ENCODE assay signal across 18 cellular contexts in genomic region chr10:11262210-11263038, GRCh38.
DNase-seq lines count a peak whose midpoint lies in the region; ATAC-seq, FAIRE-seq and TF ChIP-seq lines count a peak whose summit lies in the region.
"Had no signal": no experiment of that assay in that cellular context is flagged by ENCODE, and none has a peak within 500 bp of the region (broad histone marks: within the 10 kb centered on the region; RNA-seq: fewer than 3 reads in every experiment).

No MANE protein-coding gene starts in this region.

- H4K20me1 ChIP-seq in DOHH2 (ENCODE audit: control insufficient read depth, insufficient read depth, low read depth, low read length), result no peaks in the 10 kb centered on the region
- H4K20me1 ChIP-seq in MM.1S (ENCODE audit: insufficient read depth, low read length), result no peaks in the 10 kb centered on the region

- H3K79me2 ChIP-seq in DOHH2 (ENCODE audit: control insufficient read depth, low read length) (no peaks in the 10 kb centered on the region), MM.1S (ENCODE audit: low read length) (peaks cover 100% of the 10 kb centered on the region)

- H3K27me3 ChIP-seq in DOHH2 (ENCODE audit: control insufficient read depth, low read length) (no peaks in the 10 kb centered on the region), MM.1S (replicated peaks; ENCODE audit: insufficient read depth, low read length) (no peaks in the 10 kb centered on the region)
- H3K27me3 ChIP-seq: BLaER1, stomach had no signal

- peak overlapping the region; percentile 46; the same call in 1 of the 2 replicates for H3K9ac ChIP-seq in MM.1S (ENCODE audit: low read length)
- H3K9ac ChIP-seq: BLaER1 had no signal

- H3K9me3 Mint-ChIP-seq in natural killer cell, result no peaks in the 10 kb centered on the region
- H3K9me3 Mint-ChIP-seq: H9 had no signal

- no peaks in the 10 kb centered on the region for H3K9me3 ChIP-seq in DOHH2 (ENCODE audit: control insufficient read depth, insufficient read depth, low read length)
- no peaks in the 10 kb centered on the region for H3K9me3 ChIP-seq in MM.1S (replicated peaks; ENCODE audit: insufficient read depth, low read length)
- H3K9me3 ChIP-seq: BLaER1, stomach had no signal

- no peaks in the 10 kb centered on the region for H3K27me3 Mint-ChIP-seq in natural killer cell (ENCODE audit: low read depth in 2 of 2)

- no peak for FAIRE-seq in frontal cortex (lab: Jason Lieb, UNC)
- FAIRE-seq: colon, kidney, small intestine, TTC549 had no signal

- no peaks in the 10 kb centered on the region for H3K36me3 ChIP-seq in DOHH2 (ENCODE audit: control insufficient read depth, low read length)
- peaks cover 30% of the 10 kb centered on the region; the same call in 1 of the 2 replicates for H3K36me3 ChIP-seq in MM.1S (replicated peaks; ENCODE audit: insufficient read depth, low read length)

- peaks cover 73 to 84% of the 10 kb centered on the region in 2 donors for H3K4me1 Mint-ChIP-seq in natural killer cell

- H3K9me2 ChIP-seq in DOHH2 (replicated peaks; ENCODE audit: control insufficient read depth, low read length) (no peaks in the 10 kb centered on the region), MM.1S (replicated peaks; ENCODE audit: insufficient read depth, low read length) (no peaks in the 10 kb centered on the region)

- H3K4me1 ChIP-seq in DOHH2 (ENCODE audit: control insufficient read depth, low read length) (peaks cover 94% of the 10 kb centered on the region), MM.1S (ENCODE audit: low read length) (peaks cover 94% of the 10 kb centered on the region)

- ATAC-seq in natural killer cell, result peak in 2 of 3 donors; percentile 26 to 40
- no peak for ATAC-seq in GM19467 (IDR thresholded peaks at IDR 0.05; ENCODE audit: unreplicated experiment)

- H3K27ac Mint-ChIP-seq in natural killer cell, result peak overlapping the region in 1 of 2 donors; percentile 78

- H3K36me3 Mint-ChIP-seq in natural killer cell, result peaks cover 13% of the 10 kb centered on the region

- DNase-seq in MM.1S (no peak), coronary artery (ENCODE audit: low spot score) (no peak), natural killer cell (no peak), posterior vena cava (ENCODE audit: low spot score) (no peak), frontal cortex (ENCODE audit: low spot score in 2 of 2) (no peak)
- DNase-seq: amygdala, DMS79 treated with DMSO at 0.1 percent for 48 hours, H9, IMR-90, kidney, midbrain, small intestine, stomach had no signal

- intact Hi-C loops in natural killer cell (cut with micrococcal nuclease) (no loop called here), posterior vena cava (cut with DNase I) (no loop called here)

- H3K27ac ChIP-seq in DOHH2 (ENCODE audit: low read depth, low read length) (no peak overlapping the region), MM.1S (ENCODE audit: low read length) (peak overlapping the region; percentile 99), coronary artery (peak overlapping the region; percentile 1 to 30)
- H3K27ac ChIP-seq: BLaER1 had no signal

- H3K4me2 ChIP-seq in DOHH2 (ENCODE audit: low read length), result peak overlapping the region; percentile 43
- H3K4me2 ChIP-seq in MM.1S (ENCODE audit: low read depth, low read length), result peak overlapping the region; percentile 43
- H3K4me2 ChIP-seq: BLaER1 had no signal

- H2AFZ ChIP-seq in MM.1S (ENCODE audit: low read length), result no peak overlapping the region

- no peak overlapping the region for H3K4me3 Mint-ChIP-seq in natural killer cell
- H3K4me3 Mint-ChIP-seq: H9 had no signal

- H3F3A ChIP-seq in DOHH2 (ENCODE audit: control insufficient read depth, insufficient read depth), result no peaks in the 10 kb centered on the region
- peaks cover 70% of the 10 kb centered on the region for H3F3A ChIP-seq in MM.1S (ENCODE audit: insufficient read depth, low read length)

- H3K4me3 ChIP-seq in DOHH2 (ENCODE audit: low read length), result peak overlapping the region; percentile 2; the same call in 1 of the 2 replicates
- no peak overlapping the region for H3K4me3 ChIP-seq in MM.1S (ENCODE audit: low read length)
- no peak overlapping the region for H3K4me3 ChIP-seq in coronary artery
- H3K4me3 ChIP-seq: BLaER1, stomach had no signal

- no peak for TF ChIP-seq CTCF in DOHH2 (IDR thresholded peaks at IDR 0.05; ENCODE audit: low read depth, low read length, poor library complexity, severe bottlenecking)
- TF ChIP-seq CTCF in MM.1S (IDR thresholded peaks at IDR 0.05; ENCODE audit: low read length), result no peak
- TF ChIP-seq CTCF in coronary artery (IDR thresholded peaks at IDR 0.05), result no peak
- TF ChIP-seq CTCF in natural killer cell (IDR thresholded peaks at IDR 0.05), result no peak
